12 cellular contexts compared by ENCODE assay signal in the genomic region with DNA sequence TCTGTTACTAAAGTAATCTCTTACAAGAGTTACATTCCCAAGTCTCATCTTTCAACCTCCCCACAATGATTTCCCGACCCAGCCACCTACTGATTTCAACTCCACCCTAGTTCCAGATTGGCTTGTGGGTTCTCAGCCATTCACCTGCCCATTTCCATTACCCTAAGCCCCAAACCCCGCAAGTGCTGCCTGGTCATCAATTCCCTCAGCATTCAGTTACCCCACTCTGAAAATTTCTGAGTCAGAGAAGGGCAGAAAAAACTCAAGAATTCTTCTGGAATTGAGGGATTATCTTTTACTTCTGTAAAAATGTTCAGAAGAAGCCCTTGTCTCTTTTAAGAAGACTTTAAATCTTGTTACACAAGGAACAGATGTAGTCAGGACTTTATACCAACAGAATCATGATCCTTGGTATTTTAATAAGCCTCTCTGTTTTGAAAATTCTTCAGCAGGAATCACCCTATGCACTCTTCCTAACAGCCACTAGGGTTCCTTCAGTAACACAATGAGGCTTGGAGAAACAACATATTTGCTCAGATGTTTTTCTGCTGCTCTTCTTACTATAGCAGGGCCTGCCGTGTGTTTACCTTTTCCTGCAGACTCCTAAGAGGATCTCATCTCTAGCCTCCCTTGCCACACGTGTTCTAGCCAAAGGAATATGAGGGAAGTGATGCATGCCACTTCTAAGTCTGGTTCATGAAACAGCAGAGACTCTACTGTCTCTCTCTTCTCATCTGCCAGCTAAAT. TPM values are rescaled to one million over a fixed set of nuclear protein-coding genes. Genes with fewer than 3 reads are reported as not detected.
A peak's percentile ranks its signal among the peaks of the same experiment; 100 is the strongest.
DNase-seq lines count a peak whose midpoint lies in the region; FAIRE-seq and TF ChIP-seq lines count a peak whose summit lies in the region.
"Had no signal": no experiment of that assay in that cellular context is flagged by ENCODE, and none has a peak within 500 bp of the region (broad histone marks: within the 10 kb centered on the region; RNA-seq: fewer than 3 reads in every experiment).

No MANE protein-coding gene starts in this region.

- H3K4me1 ChIP-seq in SK-N-SH (ENCODE audit: control insufficient read depth in 1 of 2, insufficient read depth in 2 of 2, low read depth in 1 of 2, low read length in 1 of 2) (peaks cover 4 to 31% of the 10 kb centered on the region in 2 experiments), smooth muscle cell (ENCODE audit: low read depth) (peaks cover 18% of the 10 kb centered on the region), kidney (ENCODE audit: control insufficient read depth in 1 of 2, insufficient read depth in 1 of 2, low read depth in 1 of 2, low read length in 2 of 2) (no peaks in the 10 kb centered on the region)

- no peak overlapping the region for H3K27ac Mint-ChIP-seq in MCF 10A (ENCODE audit: low read depth, unreplicated experiment)
- H3K27ac Mint-ChIP-seq: natural killer cell treated with Interleukin-12 subunit alpha and Interleukin-12 subunit beta and Interleukin-15 and Interleukin-18, amount 100 ng/mL, for 72 hours had no signal

- no peaks in the 10 kb centered on the region for H3K36me3 Mint-ChIP-seq in MCF 10A (ENCODE audit: insufficient read depth, unreplicated experiment)
- H3K36me3 Mint-ChIP-seq: natural killer cell treated with Interleukin-12 subunit alpha and Interleukin-12 subunit beta and Interleukin-15 and Interleukin-18, amount 100 ng/mL, for 72 hours had no signal

- no peaks in the 10 kb centered on the region for H3K9me3 ChIP-seq in SK-N-SH
- H3K9me3 ChIP-seq in smooth muscle cell (replicated peaks; ENCODE audit: low read depth) = no peaks in the 10 kb centered on the region
- no peaks in the 10 kb centered on the region for H3K9me3 ChIP-seq in kidney (ENCODE audit: control insufficient read depth in 1 of 2, low read length in 2 of 2)

- H3K4me2 ChIP-seq in SK-N-SH (peak overlapping the region; percentile 20; the same call in 1 of the 2 replicates), smooth muscle cell (peak overlapping the region; percentile 3)

- H3K79me2 ChIP-seq in SK-N-SH (ENCODE audit: insufficient read depth) (no peaks in the 10 kb centered on the region), smooth muscle cell (ENCODE audit: low read depth) (no peaks in the 10 kb centered on the region)

- peak overlapping the region in 1 of 2 experiments; percentile 56; a peak in 2 of 4 replicates for H3K27ac ChIP-seq in SK-N-SH (ENCODE audit: low read depth in 2 of 2, low read length in 1 of 2)
- peak overlapping the region; percentile 62 for H3K27ac ChIP-seq in smooth muscle cell (ENCODE audit: low read depth)
- H3K27ac ChIP-seq in kidney (ENCODE audit: low read depth in 2 of 2, low read length in 2 of 2) = no peak overlapping the region

- H3F3A ChIP-seq in SK-N-SH (replicated peaks; ENCODE audit: insufficient read depth) (peaks cover 30% of the 10 kb centered on the region), smooth muscle cell (ENCODE audit: low read depth) (peaks cover 11% of the 10 kb centered on the region)

- no TSS peak for BruUV-seq in MCF 10A (replicated peaks; lab: Mats Ljungman, UMichigan)

- FAIRE-seq in kidney (lab: Jason Lieb, UNC) = no peak

- no peak overlapping the region for H3K9ac ChIP-seq in SK-N-SH
- H3K9ac ChIP-seq in smooth muscle cell (ENCODE audit: low read depth) = peak overlapping the region; percentile 7
- no peak overlapping the region for H3K9ac ChIP-seq in kidney (ENCODE audit: low read length in 2 of 2)

- intact Hi-C loops in MCF 10A (cut with micrococcal nuclease) = no loop called here
- intact Hi-C loops in kidney (cut with DNase I) = no loop called here

- peak; percentile 26 to 66 for DNase-seq in T47D (ENCODE audit: low read depth in 1 of 2, low spot score in 1 of 2)
- DNase-seq in MCF 10A (ENCODE audit: unreplicated experiment) = no peak
- no peak for DNase-seq in SK-N-SH
- peak; percentile 54 for DNase-seq in fibroblast of the aortic adventitia (ENCODE audit: low read depth)
- no peak for DNase-seq in smooth muscle cell (lab: John Stamatoyannopoulos, UW; ENCODE audit: unreplicated experiment)
- DNase-seq in activated naive CD4-positive, alpha-beta T cell treated with Interleukin-2 at 50 U/mL for 16 hours = no peak
- DNase-seq in GM20000 (ENCODE audit: low spot score) = no peak
- DNase-seq in kidney = no peak
- DNase-seq: AML-193; SHP77 treated with DMSO at 0.1 percent for 48 hours; stimulated activated naive CD4-positive, alpha-beta T cell had no signal

- POLR2A ChIA-PET in MCF 10A (lab: Yijun Ruan, JAX) = no interaction called here
- POLR2A ChIA-PET in SK-N-SH (lab: Yijun Ruan, JAX) = no interaction called here

- TF ChIP-seq EP300 in SK-N-SH (IDR thresholded peaks at IDR 0.05; ENCODE audit: borderline replicate concordance in 1 of 2, low read depth in 1 of 2, low read length in 1 of 2) = no peak

- CTCF ChIA-PET in MCF 10A (lab: Yijun Ruan, JAX) = interaction anchor here (1.4 kb wide), 1 partner anchor 11 kb away, joined by 3 read pairs; no protein-coding TSS in a partner anchor
- CTCF ChIA-PET in SK-N-SH (lab: Yijun Ruan, JAX) = interaction anchor here (0.7 kb wide), 1 partner anchor 25 kb away, joined by 4 read pairs; no protein-coding TSS in a partner anchor

- WGBS in SK-N-SH (ENCODE audit: low lambda C conversion rate) = 84% methylated on average over 4 of the region's 4 CpGs
- 42% methylated on average over 4 of the region's 4 CpGs for WGBS in smooth muscle cell (ENCODE audit: low lambda C conversion rate)

- TF ChIP-seq RAD21 in SK-N-SH (IDR thresholded peaks at IDR 0.05; ENCODE audit: low read length) = no peak

- H3K27me3 ChIP-seq in SK-N-SH (ENCODE audit: insufficient read depth) (no peaks in the 10 kb centered on the region), smooth muscle cell (ENCODE audit: low read depth) (no peaks in the 10 kb centered on the region)

- H2AFZ ChIP-seq in SK-N-SH (ENCODE audit: low read depth) = peak overlapping the region; percentile 27
- no peak overlapping the region for H2AFZ ChIP-seq in smooth muscle cell (ENCODE audit: low read depth)

- no peak overlapping the region for H3K4me3 Mint-ChIP-seq in MCF 10A (ENCODE audit: unreplicated experiment)
- H3K4me3 Mint-ChIP-seq: natural killer cell treated with Interleukin-12 subunit alpha and Interleukin-12 subunit beta and Interleukin-15 and Interleukin-18, amount 100 ng/mL, for 72 hours had no signal

- no peaks in the 10 kb centered on the region for H3K9me2 ChIP-seq in SK-N-SH

- H4K20me1 ChIP-seq in SK-N-SH (ENCODE audit: insufficient read depth) (no peaks in the 10 kb centered on the region), smooth muscle cell (ENCODE audit: low read depth) (no peaks in the 10 kb centered on the region)

- H3K36me3 ChIP-seq in SK-N-SH (replicated peaks in 1 of 2; ENCODE audit: control insufficient read depth in 1 of 2, insufficient read depth in 2 of 2, low read length in 1 of 2) = no peaks in the 10 kb centered on the region
- no peaks in the 10 kb centered on the region for H3K36me3 ChIP-seq in smooth muscle cell (ENCODE audit: low read depth)
- no peaks in the 10 kb centered on the region for H3K36me3 ChIP-seq in kidney (ENCODE audit: control insufficient read depth in 1 of 2, insufficient read depth in 2 of 2, low read length in 2 of 2)

- in situ Hi-C loops in T47D (cut with HindIII; ENCODE audit: low pct_unique_long_range_greater_than_20kb, low sequenced_read_pairs) = no loop called here

- H3K4me3 ChIP-seq in SK-N-SH (ENCODE audit: low read depth in 2 of 2, low read length in 1 of 2) = no peak overlapping the region
- no peak overlapping the region for H3K4me3 ChIP-seq in fibroblast of the aortic adventitia (ENCODE audit: low read depth, low read length)
- no peak overlapping the region for H3K4me3 ChIP-seq in smooth muscle cell
- no peak overlapping the region for H3K4me3 ChIP-seq in kidney (ENCODE audit: low read length in 2 of 2)

- H3K4me1 Mint-ChIP-seq in MCF 10A (ENCODE audit: insufficient read depth, unreplicated experiment) = peaks cover 11% of the 10 kb centered on the region

- TF ChIP-seq CTCF in MCF 10A (IDR thresholded peaks at IDR 0.05; ENCODE audit: unreplicated experiment) = no peak
- peak; percentile 55 for TF ChIP-seq CTCF in SK-N-SH (IDR thresholded peaks at IDR 0.05)
- TF ChIP-seq CTCF in fibroblast of the aortic adventitia (IDR thresholded peaks at IDR 0.05; ENCODE audit: insufficient read depth, low read length) = peak; percentile 62
- TF ChIP-seq CTCF in smooth muscle cell (IDR thresholded peaks at IDR 0.05; ENCODE audit: borderline replicate concordance, insufficient read depth, poor library complexity, severe bottlenecking) = peak; percentile 39
- no peak for TF ChIP-seq CTCF in GM20000 (IDR thresholded peaks at IDR 0.05; ENCODE audit: extremely low read depth, missing control alignments)
- no peak for TF ChIP-seq CTCF in kidney (IDR thresholded peaks at IDR 0.05; ENCODE audit: borderline replicate concordance, extremely low read depth, insufficient read depth)

- no peaks in the 10 kb centered on the region for H3K9me3 Mint-ChIP-seq in MCF 10A (ENCODE audit: unreplicated experiment)
- H3K9me3 Mint-ChIP-seq: natural killer cell treated with Interleukin-12 subunit alpha and Interleukin-12 subunit beta and Interleukin-15 and Interleukin-18, amount 100 ng/mL, for 72 hours had no signal

- H3K27me3 Mint-ChIP-seq in MCF 10A (ENCODE audit: insufficient read depth, unreplicated experiment) = no peaks in the 10 kb centered on the region

TF ChIP-seq in SK-N-SH, 30 proteins besides CTCF, POLR2A, EP300 and RAD21 (continues in another document):
- TF ChIP-seq, protein P1, sequence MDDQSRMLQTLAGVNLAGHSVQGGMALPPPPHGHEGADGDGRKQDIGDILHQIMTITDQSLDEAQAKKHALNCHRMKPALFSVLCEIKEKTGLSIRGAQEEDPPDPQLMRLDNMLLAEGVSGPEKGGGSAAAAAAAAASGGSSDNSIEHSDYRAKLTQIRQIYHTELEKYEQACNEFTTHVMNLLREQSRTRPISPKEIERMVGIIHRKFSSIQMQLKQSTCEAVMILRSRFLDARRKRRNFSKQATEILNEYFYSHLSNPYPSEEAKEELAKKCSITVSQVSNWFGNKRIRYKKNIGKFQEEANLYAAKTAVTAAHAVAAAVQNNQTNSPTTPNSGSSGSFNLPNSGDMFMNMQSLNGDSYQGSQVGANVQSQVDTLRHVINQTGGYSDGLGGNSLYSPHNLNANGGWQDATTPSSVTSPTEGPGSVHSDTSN (IDR thresholded peaks at IDR 0.05) = no peak
- no peak for TF ChIP-seq YY1 (IDR thresholded peaks at IDR 0.05; ENCODE audit: low read depth)

RNA-seq across cellular contexts. Expression of gene PAMR1, which starts 29.2 kb away (rescaled TPM):
- 0.51 TPM in 1 of 2 replicates, not detected in the other for total RNA-seq in MCF 10A (2022)
- 0.31 and 0.42 TPM in 2 replicates for polyA plus RNA-seq in SK-N-SH (2012; rRNA removed)
- 0.21 and 0.30 TPM in 2 replicates for polyA plus RNA-seq in SK-N-SH (2012; cell fraction: cytosol; rRNA removed)
- 1.2 and 1.6 TPM in 2 replicates for polyA plus RNA-seq in SK-N-SH (2012; cell fraction: nucleus; rRNA removed)
- total RNA-seq in fibroblast of the aortic adventitia (ENCODE audit: low replicate concordance) = 134 and 278 TPM in 2 replicates
- 87.7 and 92.7 TPM in 2 replicates for total RNA-seq in smooth muscle cell
- polyA plus RNA-seq in smooth muscle cell = 93.2 and 128 TPM in 2 replicates
- total RNA-seq in kidney = 2.2 TPM
- 2.4 TPM for polyA plus RNA-seq in kidney (ENCODE audit: insufficient read depth, low read depth, low replicate concordance)
- total RNA-seq: natural killer cell treated with Interleukin-12 subunit alpha and Interleukin-12 subunit beta and Interleukin-15 and Interleukin-18, amount 100 ng/mL, for 72 hours had no signal

Comparison
In these comparisons a context has a peak if more than half of its experiments do, and no peak if none do; other contexts are left out.
1. DNase-seq: peak in T47D (2 of 2) and fibroblast of the aortic adventitia (single experiment); none in MCF 10A (single experiment), SK-N-SH (single experiment), smooth muscle cell (single experiment), activated naive CD4-positive, alpha-beta T cell treated with Interleukin-2 at 50 U/mL for 16 hours (single experiment), GM20000 (single experiment) and kidney (single experiment).
2. CTCF ChIP-seq: peak in SK-N-SH (single experiment), fibroblast of the aortic adventitia (single experiment) and smooth muscle cell (single experiment); none in MCF 10A (single experiment), GM20000 (single experiment) and kidney (single experiment).
3. RNA of gene PAMR1, which starts 29.2 kb away (total RNA-seq): 134 to 278 TPM in fibroblast of the aortic adventitia and 87.7 to 92.7 TPM in smooth muscle cell; 2.2 TPM in kidney (single experiment) and 0.51 TPM in MCF 10A; every median in the first group is over 10 times any median in the second.